In genomic region chr21:33374080-33374873, GRCh38 we compare ENCODE assay signal across 8 cellular contexts. TPM values are rescaled to one million over a fixed set of nuclear protein-coding genes. Genes with fewer than 3 reads are reported as not detected.
A peak's percentile ranks its signal among the peaks of the same experiment; 100 is the strongest.
DNase-seq lines count a peak whose midpoint lies in the region; ATAC-seq, FAIRE-seq and TF ChIP-seq lines count a peak whose summit lies in the region.

No MANE protein-coding gene starts in this region.

- TF ChIP-seq EP300 in H1 (IDR thresholded peaks at IDR 0.05; ENCODE audit: borderline replicate concordance in 1 of 2, low read depth in 2 of 2, low read length in 2 of 2) = no peak

- POLR2A ChIA-PET in H1 (lab: Charles Lee; ENCODE audit: partially characterized antibody) = interaction anchor here (2.5 kb wide), 1 partner anchor 12 kb away, joined by 10 read pairs; no protein-coding TSS in a partner anchor

- H3K56ac ChIP-seq in H1 (replicated peaks; ENCODE audit: insufficient read length, low read depth, low read length) = no peak overlapping the region

- H2AK5ac ChIP-seq in H1 (ENCODE audit: low read depth, low read length) = no peak overlapping the region

- H2BK15ac ChIP-seq in H1 (ENCODE audit: low read length) = no peak overlapping the region

- peaks cover 0 to 2% (median 0%) of the 10 kb centered on the region in 4 experiments; a peak in 1 of 7 replicates for H3K4me1 ChIP-seq in H1 (replicated peaks in 1 of 4; ENCODE audit: control insufficient read depth in 3 of 4, insufficient read depth in 4 of 4, low read length in 3 of 4)

- no peak overlapping the region for H2BK120ac ChIP-seq in H1 (replicated peaks; ENCODE audit: low read depth, low read length)

- H3K27me3 Mint-ChIP-seq in naive B cell = no peaks in the 10 kb centered on the region

- no peak overlapping the region for H3K4me2 ChIP-seq in H1 (ENCODE audit: insufficient read depth in 1 of 2, low read depth in 2 of 2, low read length in 2 of 2)

- WGBS in H1 (ENCODE audit: extremely low coverage in 1 of 2, insufficient coverage in 1 of 2, insufficient read length in 1 of 2, insufficient replicate concordance in 2 of 2, low coverage in 1 of 2, low lambda C conversion rate in 2 of 2, missing lambda C conversion rate in 1 of 2), 2 experiments = 66% methylated on average over 4 of the region's 4 CpGs; no CpG with 5 or more reads in 1 of the 2 experiments

- no peak overlapping the region for H2BK12ac ChIP-seq in H1 (ENCODE audit: low read depth, low read length)

- H3K18ac ChIP-seq in H1 (ENCODE audit: extremely low read depth, low read length) = no peak overlapping the region

- peaks cover 0 to 2% (median 0%) of the 10 kb centered on the region in 7 donors for H3K9me3 Mint-ChIP-seq in naive B cell

- no peak overlapping the region for H4K8ac ChIP-seq in H1 (ENCODE audit: extremely low read depth, insufficient read depth, low read length)

- no peak overlapping the region for H3K27ac ChIP-seq in H1 (ENCODE audit: low read depth, low read length)

- no peak overlapping the region for H3K23ac ChIP-seq in H1 (ENCODE audit: insufficient read length)

- peaks cover 47 to 83% (median 59%) of the 10 kb centered on the region in 3 donors for H3K4me1 Mint-ChIP-seq in naive B cell

- no peak overlapping the region for H4K5ac ChIP-seq in H1 (ENCODE audit: insufficient read length, low read depth, low read length)

- H3K9me3 ChIP-seq in H1 (ENCODE audit: insufficient read depth in 2 of 2, low read depth in 1 of 2, low read length in 1 of 2) = peaks cover 7 to 8% of the 10 kb centered on the region in 2 experiments

- ATAC-seq in GM18520 (IDR thresholded peaks at IDR 0.05; ENCODE audit: unreplicated experiment) (peak; percentile 38), naive B cell (ENCODE audit: low read depth in 2 of 2) (peak; percentile 87 to 89), HG02588 (IDR thresholded peaks at IDR 0.05; ENCODE audit: unreplicated experiment) (no peak), GM19467 (IDR thresholded peaks at IDR 0.05; ENCODE audit: unreplicated experiment) (no peak)
- peak; percentile 68 to 69 for ATAC-seq in activated CD4-positive, CD25-positive, alpha-beta regulatory T cell treated with anti-CD3 and anti-CD28 coated beads, Interleukin-2, amount 50 U/mL, for 24 hours

- no peak overlapping the region for H3K9ac ChIP-seq in H1 (replicated peaks in 1 of 4; ENCODE audit: extremely low read depth in 1 of 4, low read depth in 3 of 4, low read length in 3 of 4)

- H3K14ac ChIP-seq in H1 (ENCODE audit: insufficient read length) = no peak overlapping the region

- DNase-seq in AG10803 (ENCODE audit: low read depth) (peak; percentile 64), NCI-H1694 treated with DMSO at 0.1 percent for 48 hours (lab: John Stamatoyannopoulos, UW) (peak; percentile 65), H1 (ENCODE audit: low read depth in 1 of 2, low spot score in 2 of 2) (no peak), naive B cell (peak; percentile 79)

- H3K79me1 ChIP-seq in H1 (ENCODE audit: low read depth, low read length) = no peaks in the 10 kb centered on the region

- H3K4me3 ChIP-seq in AG10803 (ENCODE audit: low read length) (no peak overlapping the region), H1 (ENCODE audit: extremely low read depth in 1 of 4, insufficient read depth in 2 of 4, low read depth in 3 of 4, low read length in 4 of 4) (no peak overlapping the region)

- TF ChIP-seq CTCF in AG10803 (conservative IDR thresholded peaks at IDR 0.05; ENCODE audit: low read length) (peak; percentile 70), H1 (IDR thresholded peaks at IDR 0.05; ENCODE audit: control extremely low read depth in 1 of 3, insufficient read depth in 1 of 3, low read depth in 1 of 3, low read length in 3 of 3) (peak; percentile 35 to 70 (median 58))

- no peak overlapping the region for H4K91ac ChIP-seq in H1 (replicated peaks; ENCODE audit: insufficient read length, low read length)

- TF ChIP-seq POLR2A in H1 (IDR thresholded peaks at IDR 0.05; ENCODE audit: control extremely low read depth in 1 of 2, low read depth in 2 of 2, low read length in 2 of 2) = no peak

- no peaks in the 10 kb centered on the region for H4K20me1 ChIP-seq in H1 (replicated peaks in 1 of 2; ENCODE audit: control insufficient read depth in 1 of 2, insufficient read depth in 2 of 2, low read length in 2 of 2)

- H3K4me3 Mint-ChIP-seq in naive B cell = peak overlapping the region; percentile 62 to 89 (median 78)

- no peaks in the 10 kb centered on the region for H3K23me2 ChIP-seq in H1 (ENCODE audit: low read depth, low read length)

- no peak for FAIRE-seq in H1 (lab: Jason Lieb, UNC)

- H3K27ac Mint-ChIP-seq in naive B cell = peak overlapping the region; percentile 76 to 98 (median 92)

- H3K36me3 ChIP-seq in H1 (ENCODE audit: control insufficient read depth in 2 of 4, insufficient read depth in 4 of 4, low read length in 3 of 4) = no peaks in the 10 kb centered on the region

- H3K4ac ChIP-seq in H1 (replicated peaks; ENCODE audit: insufficient read length, low read depth, low read length) = no peak overlapping the region

- H2BK5ac ChIP-seq in H1 (ENCODE audit: low read depth, low read length) = no peak overlapping the region

- H3K27me3 ChIP-seq in H1 (replicated peaks in 1 of 4; ENCODE audit: control insufficient read depth in 3 of 4, extremely low read depth in 1 of 4, insufficient read depth in 3 of 4, low read length in 3 of 4) = no peaks in the 10 kb centered on the region

- no peaks in the 10 kb centered on the region for H3K36me3 Mint-ChIP-seq in naive B cell

- no peak overlapping the region for H2AFZ ChIP-seq in H1 (ENCODE audit: low read length)

- no peak overlapping the region for H2BK20ac ChIP-seq in H1 (ENCODE audit: low read length)

- CTCF ChIA-PET in H1 (lab: Charles Lee; ENCODE audit: partially characterized antibody) = interaction anchor here (0.6 to 2.2 kb wide), 18 partner anchors 8 to 461 kb away, joined by 3 to 12 read pairs (median 4); no protein-coding TSS in a partner anchor

- no peaks in the 10 kb centered on the region for H3K79me2 ChIP-seq in H1 (ENCODE audit: control insufficient read depth in 1 of 2, insufficient read depth in 2 of 2, low read length in 2 of 2)

- peak; percentile 79 to 85 for TF ChIP-seq RAD21 in H1 (IDR thresholded peaks at IDR 0.05 in 1 of 2, conservative IDR thresholded peaks at IDR 0.05 in 1 of 2; ENCODE audit: low read depth in 2 of 2, low read length in 2 of 2)

TF ChIP-seq in H1, 55 proteins besides CTCF, POLR2A, EP300 and RAD21:
- 0 out of 2 replicates have a peak, but pooled peaks have one; percentile 24 for TF ChIP-seq TEAD4 (IDR thresholded peaks at IDR 0.05; ENCODE audit: low read depth, low read length)
- no peak for TF ChIP-seq CHD1 (IDR thresholded peaks at IDR 0.05; ENCODE audit: low read depth, low read length)

RNA-seq across cellular contexts. Expression of gene IFNGR2, which starts 28.9 kb away (rescaled TPM):
- total RNA-seq in H1 (2021; fragmentation: NEBNext Ultra II Directional; extraction: Animal tissue kit (Norgen Biotek cat#: 25700)) = 34.9 and 36.0 TPM in 2 replicates
- polyA plus RNA-seq in H1 (2011; rRNA removed) = 33.4 and 46.4 TPM in 2 replicates
- polyA plus RNA-seq in H1 (2011; cell fraction: cytosol; rRNA removed) = 39.1 TPM
- 37.9 TPM for polyA plus RNA-seq in H1 (2011; cell fraction: nucleus; rRNA removed)
- 37.0 to 39.3 TPM (median 37.9 TPM) in 4 replicates for polyA plus RNA-seq in H1 (2012, experiment 1 of 2)
- 36.4 TPM for polyA plus RNA-seq in H1 (2012, experiment 2 of 2)
- polyA plus RNA-seq in H1 (2013, experiment 1 of 2) = 25.9 TPM
- polyA plus RNA-seq in H1 (2013, experiment 2 of 2) = 27.9 TPM
- polyA minus RNA-seq in H1 (2011; rRNA and poly(A)+ RNA removed) = 60.5 and 66.1 TPM in 2 replicates
- 31.0 TPM for polyA minus RNA-seq in H1 (2011; cell fraction: cytosol; rRNA and poly(A)+ RNA removed)
- polyA minus RNA-seq in H1 (2011; cell fraction: nucleus; rRNA and poly(A)+ RNA removed) = 27.3 TPM
- polyA plus RNA-seq in naive B cell (ENCODE audit: low read depth in 6 of 6) = 100 to 1,000 TPM; 120 to 177 (median 144) TPM

RNA-seq across cellular contexts. Expression of gene IFNAR1, which starts 49.5 kb away (rescaled TPM):
- 13.4 and 17.1 TPM in 2 replicates for total RNA-seq in H1 (2021; fragmentation: NEBNext Ultra II Directional; extraction: Animal tissue kit (Norgen Biotek cat#: 25700))
- polyA plus RNA-seq in H1 (2011; rRNA removed) (3.1 and 3.4 TPM in 2 replicates), naive B cell (ENCODE audit: low read depth in 6 of 6) (100 to 1,000 TPM in 5 of 6 donors, 10 to 100 TPM in 1; 99.7 to 142 (median 126) TPM)
- 4.4 TPM for polyA plus RNA-seq in H1 (2011; cell fraction: cytosol; rRNA removed)
- polyA plus RNA-seq in H1 (2011; cell fraction: nucleus; rRNA removed) = 1.7 TPM
- polyA plus RNA-seq in H1 (2012, experiment 1 of 2) = 6.9 to 14.0 TPM (median 10.4 TPM) in 4 replicates
- 0.98 TPM for polyA plus RNA-seq in H1 (2012, experiment 2 of 2)
- 10.5 TPM for polyA plus RNA-seq in H1 (2013, experiment 1 of 2)
- 13.5 TPM for polyA plus RNA-seq in H1 (2013, experiment 2 of 2)
- 5.3 and 6.1 TPM in 2 replicates for polyA minus RNA-seq in H1 (2011; rRNA and poly(A)+ RNA removed)
- polyA minus RNA-seq in H1 (2011; cell fraction: cytosol; rRNA and poly(A)+ RNA removed) = 3.2 TPM
- 8.5 TPM for polyA minus RNA-seq in H1 (2011; cell fraction: nucleus; rRNA and poly(A)+ RNA removed)

Comparison
In these comparisons a context has a peak if more than half of its experiments do, and no peak if none do; other contexts are left out.
1. DNase-seq: peak in AG10803 (single experiment), NCI-H1694 treated with DMSO at 0.1 percent for 48 hours (single experiment) and naive B cell (single experiment); none in H1 (0 of 2).
2. ATAC-seq: peak in GM18520 (single experiment), activated CD4-positive, CD25-positive, alpha-beta regulatory T cell treated with anti-CD3 and anti-CD28 coated beads, Interleukin-2, amount 50 U/mL, for 24 hours (2 of 2) and naive B cell (2 of 2); none in HG02588 (single experiment) and GM19467 (single experiment).
3. RNA of gene IFNAR1, which starts 49.5 kb away (polyA plus RNA-seq): 99.7 to 142 TPM in naive B cell; 0.98 to 14.0 TPM in H1; every median in the first group is over 4 times any median in the second.